In genomic region chr4:82428969-82429727, GRCh38 we compare ENCODE assay signal across 8 cellular contexts. TPM values are rescaled to one million over a fixed set of nuclear protein-coding genes. Genes with fewer than 3 reads are reported as not detected.
DNase-seq lines count a peak whose midpoint lies in the region; ATAC-seq and TF ChIP-seq lines count a peak whose summit lies in the region.

No MANE protein-coding gene starts in this region.

- TF ChIP-seq CTCF in Caco-2 (IDR thresholded peaks at IDR 0.05; ENCODE audit: insufficient read depth in 1 of 2, low read depth in 1 of 2, low read length in 1 of 2, severe bottlenecking in 1 of 2, unreplicated experiment in 1 of 2), result peak; percentile 51 to 93

- peak overlapping the region; percentile 99 for H3K27ac Mint-ChIP-seq in Caco-2 (ENCODE audit: unreplicated experiment)
- peak overlapping the region; percentile 99 for H3K27ac Mint-ChIP-seq in effector memory CD8-positive, alpha-beta T cell

- no peaks in the 10 kb centered on the region for H3K27me3 Mint-ChIP-seq in Caco-2 (ENCODE audit: insufficient read depth, unreplicated experiment)
- no peaks in the 10 kb centered on the region for H3K27me3 Mint-ChIP-seq in effector memory CD8-positive, alpha-beta T cell

- ATAC-seq in GM21360 (IDR thresholded peaks at IDR 0.05; ENCODE audit: unreplicated experiment), result peak; percentile 61
- peak; percentile 59 for ATAC-seq in effector memory CD8-positive, alpha-beta T cell (replicated peaks)

- H3K4me3 Mint-ChIP-seq in Caco-2 (ENCODE audit: unreplicated experiment), result peak overlapping the region; percentile 89
- H3K4me3 Mint-ChIP-seq in effector memory CD8-positive, alpha-beta T cell, result peak overlapping the region; percentile 100

- H3K4me1 Mint-ChIP-seq in Caco-2 (ENCODE audit: low read depth, unreplicated experiment), result peaks cover 7% of the 10 kb centered on the region
- peaks cover 44 to 63% of the 10 kb centered on the region in 2 donors for H3K4me1 Mint-ChIP-seq in effector memory CD8-positive, alpha-beta T cell (ENCODE audit: low read depth in 2 of 2)

- H3K4me3 ChIP-seq in Caco-2 (ENCODE audit: low read depth, low read length), result peak overlapping the region; percentile 98
- peak overlapping the region; percentile 90 for H3K4me3 ChIP-seq in mesodermal cell (ENCODE audit: extremely low read depth, insufficient read depth, low read length, poor library complexity, severe bottlenecking)

- no peaks in the 10 kb centered on the region for H3K9me3 Mint-ChIP-seq in Caco-2 (ENCODE audit: unreplicated experiment)
- H3K9me3 Mint-ChIP-seq in effector memory CD8-positive, alpha-beta T cell, result no peaks in the 10 kb centered on the region

- intact Hi-C loops in Caco-2 (cut with micrococcal nuclease; ENCODE audit: unreplicated experiment), result loop anchor here (1.0 kb wide), 1 partner anchor 55 kb away; no protein-coding TSS in a partner anchor

- H3K4me1 ChIP-seq in Caco-2, result peaks cover 11% of the 10 kb centered on the region
- peaks cover 8% of the 10 kb centered on the region for H3K4me1 ChIP-seq in mesodermal cell (ENCODE audit: control insufficient read depth, insufficient read depth, low read length, poor library complexity, severe bottlenecking)

- peaks cover 3% of the 10 kb centered on the region for H3K36me3 ChIP-seq in Caco-2 (ENCODE audit: control insufficient read depth, insufficient read depth, low read length)
- peaks cover 48% of the 10 kb centered on the region for H3K36me3 ChIP-seq in mesodermal cell (ENCODE audit: control insufficient read depth, insufficient read depth, low read length)

- no peaks in the 10 kb centered on the region for H3K27me3 ChIP-seq in Caco-2 (replicated peaks; ENCODE audit: control insufficient read depth, insufficient read depth, low read length)

- peak; percentile 89 to 96 for DNase-seq in Caco-2
- peak; percentile 97 for DNase-seq in HT-29 (ENCODE audit: low spot score)
- peak; percentile 35 for DNase-seq in NK-92 (lab: John Stamatoyannopoulos, UW; ENCODE audit: unreplicated experiment)
- DNase-seq in activated CD8-positive, alpha-beta memory T cell treated with anti-CD3 and anti-CD28 coated beads for 4 hours (ENCODE audit: low read depth in 2 of 2), result peak; percentile 81 to 87
- DNase-seq in effector memory CD8-positive, alpha-beta T cell, result peak; percentile 89 to 95 (median 92)
- peak; percentile 81 to 93 for DNase-seq in stimulated activated CD8-positive, alpha-beta memory T cell treated with anti-CD3 and anti-CD28 coated beads, Interleukin-15, amount 100 ng/mL, for 4 hours (ENCODE audit: low read depth in 2 of 2)

- no TSS peak for BruUV-seq in Caco-2 (replicated peaks; lab: Mats Ljungman, UMichigan)

- POLR2A ChIA-PET in Caco-2 (lab: Charles Lee), result interaction anchor here (0.5 to 2.5 kb wide), 15 partner anchors 9 to 471 kb away, joined by 3 to 59 read pairs (median 3); partner anchors contain the start of genes HNRNPD and THAP9

- H3K9me3 ChIP-seq in Caco-2, result no peaks in the 10 kb centered on the region
- H3K9me3 ChIP-seq in mesodermal cell (ENCODE audit: control insufficient read depth, low read length), result no peaks in the 10 kb centered on the region

- H3K27ac ChIP-seq in mesodermal cell (ENCODE audit: low read depth, low read length, severe bottlenecking), result peak overlapping the region; percentile 99

- peaks cover 77% of the 10 kb centered on the region for H3K36me3 Mint-ChIP-seq in Caco-2 (ENCODE audit: insufficient read depth, unreplicated experiment)
- H3K36me3 Mint-ChIP-seq in effector memory CD8-positive, alpha-beta T cell (ENCODE audit: insufficient read depth), result peaks cover 80% of the 10 kb centered on the region

- WGBS in mesodermal cell (ENCODE audit: insufficient coverage in 2 of 2), 2 experiments, result 0% methylated on average over 48 to 56 of the region's 83 CpGs

- CTCF ChIA-PET in Caco-2 (lab: Charles Lee), result interaction anchor here (0.6 to 1.5 kb wide), 5 partner anchors 9 to 172 kb away, joined by 3 to 12 read pairs (median 4); partner anchors contain the start of gene HNRNPD

RNA-seq across cellular contexts. Expression of gene HNRNPDL, which starts 1.1 kb away (rescaled TPM):
- total RNA-seq in Caco-2 (2022), result 316 and 341 TPM in 2 replicates
- total RNA-seq in HT-29 (2014; rRNA removed; shearing (Covaris generic)), result 127 and 143 TPM in 2 replicates
- 284 TPM for polyA plus RNA-seq in mesodermal cell (2013, experiment 1 of 2)
- 351 TPM for polyA plus RNA-seq in mesodermal cell (2013, experiment 2 of 2)

RNA-seq across cellular contexts. Expression of gene ENOPH1, which starts 1.2 kb away (rescaled TPM):
- total RNA-seq in Caco-2 (2022), result 62.7 and 67.6 TPM in 2 replicates
- 67.9 and 74.9 TPM in 2 replicates for total RNA-seq in HT-29 (2014; rRNA removed; shearing (Covaris generic))
- 41.4 TPM for polyA plus RNA-seq in mesodermal cell (2013, experiment 1 of 2)
- 40.2 TPM for polyA plus RNA-seq in mesodermal cell (2013, experiment 2 of 2)

RNA-seq across cellular contexts. Expression of gene HNRNPD, which starts 55.4 kb away (rescaled TPM):
- total RNA-seq in Caco-2 (2022), result 405 and 408 TPM in 2 replicates
- total RNA-seq in HT-29 (2014; rRNA removed; shearing (Covaris generic)), result 80.1 and 89.9 TPM in 2 replicates
- polyA plus RNA-seq in mesodermal cell (2013, experiment 1 of 2), result 267 TPM
- polyA plus RNA-seq in mesodermal cell (2013, experiment 2 of 2), result 286 TPM

Comparison
In these comparisons a context has a peak if more than half of its experiments do, and no peak if none do; other contexts are left out.
1. Peak in every context shown above with its lines: DNase-seq, ATAC-seq, H3K4me3 ChIP-seq and H3K27ac ChIP-seq.
2. DNase-seq: peak in every context shown above with its lines; median percentile 97 in HT-29; 92 in Caco-2; 92 in effector memory CD8-positive, alpha-beta T cell; 87 in stimulated activated CD8-positive, alpha-beta memory T cell treated with anti-CD3 and anti-CD28 coated beads, Interleukin-15, amount 100 ng/mL, for 4 hours; 84 in activated CD8-positive, alpha-beta memory T cell treated with anti-CD3 and anti-CD28 coated beads for 4 hours; 35 in NK-92.